ENCODE assay signal across 8 cellular contexts in genomic region chr18:59140287-59140885, GRCh38. TPM values are rescaled to one million over a fixed set of nuclear protein-coding genes. Genes with fewer than 3 reads are reported as not detected.
DNase-seq lines count a peak whose midpoint lies in the region; ATAC-seq, FAIRE-seq and TF ChIP-seq lines count a peak whose summit lies in the region.

No MANE protein-coding gene starts in this region.

- no peak for FAIRE-seq in GM12891 (lab: Jason Lieb, UNC)

- H3K4me1 Mint-ChIP-seq in activated T-cell treated with anti-CD3 and anti-CD28 coated beads, Interleukin-2, amount 50 U/mL, for 4 hours (ENCODE audit: low read depth): peaks cover 44% of the 10 kb centered on the region
- peaks cover 40 to 46% of the 10 kb centered on the region in 2 donors for H3K4me1 Mint-ChIP-seq in natural killer cell treated with Interleukin-12 subunit alpha and Interleukin-12 subunit beta and Interleukin-15 and Interleukin-18, amount 100 ng/mL, for 72 hours (ENCODE audit: low read depth in 2 of 2)

- DNase-seq in activated T-cell treated with anti-CD3 and anti-CD28 coated beads, Interleukin-2, amount 50 U/mL, for 4 hours: no peak
- no peak for DNase-seq in activated T-cell treated with anti-CD3 and anti-CD28 coated beads, Interleukin-2, amount 50 U/mL, for 48 hours
- DNase-seq in HPDE6-E6E7 (ENCODE audit: extremely low spot score): peak; percentile 59
- peak; percentile 21 to 67 for DNase-seq in foreskin fibroblast
- peak; percentile 62 for DNase-seq in natural killer cell treated with Interleukin-12 subunit alpha and Interleukin-12 subunit beta and Interleukin-15 and Interleukin-18, amount 100 ng/mL, for 72 hours (ENCODE audit: low spot score)
- no peak for DNase-seq in GM12891 (ENCODE audit: insufficient read length, low spot score)
- DNase-seq in activated CD8-positive, alpha-beta memory T cell treated with anti-CD3 and anti-CD28 coated beads, Interleukin-2, amount 50 U/mL, for 48 hours: no peak

- TF ChIP-seq POLR2A in GM12891 (IDR thresholded peaks at IDR 0.05; ENCODE audit: low read depth, low read length): no peak

- peak overlapping the region; percentile 95 for H3K4me3 Mint-ChIP-seq in activated T-cell treated with anti-CD3 and anti-CD28 coated beads, Interleukin-2, amount 50 U/mL, for 4 hours
- H3K4me3 Mint-ChIP-seq in natural killer cell treated with Interleukin-12 subunit alpha and Interleukin-12 subunit beta and Interleukin-15 and Interleukin-18, amount 100 ng/mL, for 72 hours: peak overlapping the region; percentile 81

- H3K27ac ChIP-seq in VCaP: peak overlapping the region; percentile 85

- no peaks in the 10 kb centered on the region for H3K9me3 Mint-ChIP-seq in activated T-cell treated with anti-CD3 and anti-CD28 coated beads, Interleukin-2, amount 50 U/mL, for 4 hours
- no peaks in the 10 kb centered on the region for H3K9me3 Mint-ChIP-seq in natural killer cell treated with Interleukin-12 subunit alpha and Interleukin-12 subunit beta and Interleukin-15 and Interleukin-18, amount 100 ng/mL, for 72 hours

- peak overlapping the region; percentile 80 to 85 for H3K4me3 ChIP-seq in foreskin fibroblast (ENCODE audit: low read depth in 1 of 2, low read length in 2 of 2)

- H3K36me3 Mint-ChIP-seq in activated T-cell treated with anti-CD3 and anti-CD28 coated beads, Interleukin-2, amount 50 U/mL, for 4 hours (ENCODE audit: insufficient read depth): peaks cover 2% of the 10 kb centered on the region
- no peaks in the 10 kb centered on the region for H3K36me3 Mint-ChIP-seq in natural killer cell treated with Interleukin-12 subunit alpha and Interleukin-12 subunit beta and Interleukin-15 and Interleukin-18, amount 100 ng/mL, for 72 hours

- H3K27me3 Mint-ChIP-seq in activated T-cell treated with anti-CD3 and anti-CD28 coated beads, Interleukin-2, amount 50 U/mL, for 4 hours (ENCODE audit: low read depth): peaks cover 6% of the 10 kb centered on the region
- H3K27me3 Mint-ChIP-seq in natural killer cell treated with Interleukin-12 subunit alpha and Interleukin-12 subunit beta and Interleukin-15 and Interleukin-18, amount 100 ng/mL, for 72 hours: peaks cover 7 to 11% of the 10 kb centered on the region in 2 donors

- H3K27ac Mint-ChIP-seq in natural killer cell treated with Interleukin-12 subunit alpha and Interleukin-12 subunit beta and Interleukin-15 and Interleukin-18, amount 100 ng/mL, for 72 hours: peak overlapping the region; percentile 94 to 98

- peak; percentile 19 to 20 for ATAC-seq in activated T-cell treated with anti-CD3 and anti-CD28 coated beads, Interleukin-2, amount 50 U/mL, for 4 hours
- ATAC-seq in natural killer cell treated with Interleukin-12 subunit alpha and Interleukin-12 subunit beta and Interleukin-15 and Interleukin-18, amount 100 ng/mL, for 72 hours: no peak

- no peak for TF ChIP-seq CTCF in VCaP (conservative IDR thresholded peaks at IDR 0.05)
- no peak for TF ChIP-seq CTCF in foreskin fibroblast (IDR thresholded peaks at IDR 0.05; ENCODE audit: low read depth, low read length)

TF ChIP-seq in GM12891, 5 proteins besides CTCF, POLR2A, EP300 and RAD21:
- no peak for TF ChIP-seq SPI1 (IDR thresholded peaks at IDR 0.05; ENCODE audit: low read depth, low read length)
- no peak for TF ChIP-seq POU2F2 (IDR thresholded peaks at IDR 0.05; ENCODE audit: low read depth, low read length)
- no peak for TF ChIP-seq TAF1 (IDR thresholded peaks at IDR 0.05; ENCODE audit: low read depth, low read length)
- no peak for TF ChIP-seq POLR2AphosphoS5 (IDR thresholded peaks at IDR 0.05; ENCODE audit: low read depth, low read length)
- TF ChIP-seq PAX5 (IDR thresholded peaks at IDR 0.05; ENCODE audit: insufficient read depth, low read length, severe bottlenecking): no peak
TF ChIP-seq in GM12891: peak in this region for 0.

RNA-seq across cellular contexts. Expression of gene SEC11C, which starts 0.7 kb away (rescaled TPM):
- total RNA-seq in activated T-cell treated with anti-CD3 and anti-CD28 coated beads, Interleukin-2, amount 50 U/mL, for 4 hours: 100 to 1,000 TPM; 126 to 152 (median 134) TPM
- 10 to 100 TPM; 79.4 to 83.1 TPM for total RNA-seq in natural killer cell treated with Interleukin-12 subunit alpha and Interleukin-12 subunit beta and Interleukin-15 and Interleukin-18, amount 100 ng/mL, for 72 hours
- polyA plus RNA-seq in GM12891 (2012; ENCODE audit: low read depth, missing spikeins): 98.1 TPM

Comparison
In these comparisons a context has a peak if more than half of its experiments do, and no peak if none do; other contexts are left out.
1. ATAC-seq: peak in activated T-cell treated with anti-CD3 and anti-CD28 coated beads, Interleukin-2, amount 50 U/mL, for 4 hours (2 of 2); none in natural killer cell treated with Interleukin-12 subunit alpha and Interleukin-12 subunit beta and Interleukin-15 and Interleukin-18, amount 100 ng/mL, for 72 hours (0 of 2).
2. DNase-seq: peak in HPDE6-E6E7 (single experiment), foreskin fibroblast (2 of 2) and natural killer cell treated with Interleukin-12 subunit alpha and Interleukin-12 subunit beta and Interleukin-15 and Interleukin-18, amount 100 ng/mL, for 72 hours (single experiment); none in activated T-cell treated with anti-CD3 and anti-CD28 coated beads, Interleukin-2, amount 50 U/mL, for 4 hours (single experiment), activated T-cell treated with anti-CD3 and anti-CD28 coated beads, Interleukin-2, amount 50 U/mL, for 48 hours (0 of 2), GM12891 (single experiment) and activated CD8-positive, alpha-beta memory T cell treated with anti-CD3 and anti-CD28 coated beads, Interleukin-2, amount 50 U/mL, for 48 hours (single experiment).